ENCODE assay signal across 20 cellular contexts in genomic region chr4:21664355-21664754, GRCh38.
"Had no signal": no experiment of that assay in that cellular context is flagged by ENCODE, and none has a peak within 500 bp of the region (broad histone marks: within the 10 kb centered on the region; RNA-seq: fewer than 3 reads in every experiment).

No MANE protein-coding gene starts in this region.

- H3K9me3 ChIP-seq: gastrocnemius medialis, left lung, psoas muscle, sigmoid colon, testis, tibial artery had no signal

- H3K4me3 ChIP-seq: gastrocnemius medialis, left lung, psoas muscle, sigmoid colon, spleen, testis, tibial artery had no signal

- H3K36me3 ChIP-seq: gastrocnemius medialis, left lung, sigmoid colon, spleen, tibial artery had no signal

- DNase-seq: cortex of kidney; effector memory CD8-positive, alpha-beta T cell; gastrocnemius medialis; head of caudate nucleus; kidney; left lung; mesenchymal stem cell; naive thymus-derived CD8-positive, alpha-beta T cell; nephron progenitor cell; nucleus accumbens; psoas muscle; right cardiac atrium; sigmoid colon; spleen; stimulated activated CD4-positive, alpha-beta T cell treated with anti-CD3 and anti-CD28 coated beads, Interleukin-4, amount 100 ng/mL, for 4 hours; stimulated activated naive CD8-positive, alpha-beta T cell treated with anti-CD3 and anti-CD28 coated beads, Interleukin-15, Interleukin-2, amounts not matched to agents 100 U/mL and 50 U/mL, for 24 hours; substantia nigra; testis; tibial artery had no signal

- H3K27me3 ChIP-seq: gastrocnemius medialis, left lung, sigmoid colon, spleen, testis, tibial artery had no signal

- ATAC-seq: effector memory CD8-positive, alpha-beta T cell; gastrocnemius medialis; left lung; naive thymus-derived CD8-positive, alpha-beta T cell; psoas muscle; right cardiac atrium; stimulated activated memory B cell treated with anti-CD40 and anti-IgM and Interleukin-4, amounts not matched to agents 10 μg/mL and 1 μg/mL and 100 μg/mL, for 72 hours; stimulated activated naive CD8-positive, alpha-beta T cell treated with anti-CD3 and anti-CD28 coated beads, Interleukin-15, Interleukin-2, amounts not matched to agents 100 U/mL and 50 U/mL, for 24 hours had no signal

- H3K4me1 ChIP-seq: gastrocnemius medialis, left lung, psoas muscle, spleen, testis, tibial artery had no signal

- H3K27ac ChIP-seq: gastrocnemius medialis, left lung, psoas muscle, sigmoid colon, spleen, testis, tibial artery had no signal
